22 cellular contexts compared by ENCODE assay signal in genomic region chr22:36544107-36544620, GRCh38. TPM values are rescaled to one million over a fixed set of nuclear protein-coding genes. Genes with fewer than 3 reads are reported as not detected.
DNase-seq lines count a peak whose midpoint lies in the region; ATAC-seq and TF ChIP-seq lines count a peak whose summit lies in the region.
"Had no signal": no experiment of that assay in that cellular context is flagged by ENCODE, and none has a peak within 500 bp of the region (broad histone marks: within the 10 kb centered on the region; RNA-seq: fewer than 3 reads in every experiment).

No MANE protein-coding gene starts in this region.

- no peaks in the 10 kb centered on the region for H3K79me2 ChIP-seq in mammary epithelial cell (ENCODE audit: insufficient read depth, low read length)
- H3K79me2 ChIP-seq: parathyroid adenoma had no signal

- TF ChIP-seq CTCF in mammary epithelial cell (conservative IDR thresholded peaks at IDR 0.05 in 1 of 2, IDR thresholded peaks at IDR 0.05 in 1 of 2; ENCODE audit: extremely low read depth in 1 of 2, insufficient read depth in 1 of 2, low read depth in 1 of 2, low read length in 2 of 2) (no peak), MCF 10A (IDR thresholded peaks at IDR 0.05; ENCODE audit: unreplicated experiment) (no peak), RWPE2 (IDR thresholded peaks at IDR 0.05; ENCODE audit: poor library complexity, severe bottlenecking) (no peak), fibroblast of mammary gland (conservative IDR thresholded peaks at IDR 0.05; ENCODE audit: control insufficient read depth, insufficient read depth, low read depth, low read length) (no peak), omental fat pad (IDR thresholded peaks at IDR 0.05) (no peak), thyroid gland (IDR thresholded peaks at IDR 0.05) (no peak)

- intact Hi-C loops in mammary epithelial cell (cut with micrococcal nuclease): no loop called here
- intact Hi-C loops in MCF 10A (cut with micrococcal nuclease): loop anchor here (5.0 kb wide), 1 partner anchor 498 kb away; no protein-coding TSS in a partner anchor
- intact Hi-C loops in thyroid gland (cut with DNase I): loop anchor here (10.0 kb wide), 1 partner anchor 241 kb away; no protein-coding TSS in a partner anchor

- POLR2A ChIA-PET in MCF 10A (lab: Yijun Ruan, JAX): interaction anchor here (1.1 to 4.5 kb wide), 2 partner anchors 43 to 231 kb away, joined by 3 to 35 read pairs; partner anchors contain the start of gene IFT27

- no peak overlapping the region for H3K4me2 ChIP-seq in mammary epithelial cell (ENCODE audit: insufficient read depth, low read depth, low read length)
- H3K4me2 ChIP-seq: KMS-11 had no signal

- H3K4me3 Mint-ChIP-seq in MCF 10A (ENCODE audit: unreplicated experiment): no peak overlapping the region
- H3K4me3 Mint-ChIP-seq: activated CD4-positive, alpha-beta T cell treated with anti-CD3 and anti-CD28 coated beads, Interleukin-2, amount 10 ng/mL, durations not matched to agents 7 days and 5 days; naive thymus-derived CD8-positive, alpha-beta T cell had no signal

- H3K4me3 ChIP-seq in mammary epithelial cell (replicated peaks in 1 of 3; ENCODE audit: insufficient read depth in 1 of 3, low read depth in 2 of 3, low read length in 3 of 3) (no peak overlapping the region), RWPE2 (ENCODE audit: severe bottlenecking) (no peak overlapping the region), fibroblast of mammary gland (ENCODE audit: control insufficient read depth, low read depth, low read length) (no peak overlapping the region), thyroid gland (replicated peaks in 1 of 3) (no peak overlapping the region)
- H3K4me3 ChIP-seq: esophagus muscularis mucosa, heart left ventricle, tibial nerve had no signal

- H3K27ac ChIP-seq in mammary epithelial cell (ENCODE audit: insufficient read depth, low read depth, low read length) (no peak overlapping the region), RWPE2 (ENCODE audit: poor library complexity, severe bottlenecking) (peak overlapping the region; percentile 1), thyroid gland (no peak overlapping the region)
- H3K27ac ChIP-seq: esophagus muscularis mucosa, heart left ventricle, KMS-11, parathyroid adenoma, tibial nerve had no signal

- BruUV-seq in mammary epithelial cell (replicated peaks; lab: Mats Ljungman, UMichigan) (no TSS peak), MCF 10A (replicated peaks; lab: Mats Ljungman, UMichigan) (no TSS peak)

- peak; percentile 39 for DNase-seq in mammary epithelial cell
- no peak for DNase-seq in MCF 10A (ENCODE audit: unreplicated experiment)
- no peak for DNase-seq in RWPE2 (ENCODE audit: low spot score)
- peak; percentile 63 for DNase-seq in fibroblast of mammary gland (ENCODE audit: low read depth)
- DNase-seq in omental fat pad (ENCODE audit: low spot score): no peak
- no peak for DNase-seq in thyroid gland
- DNase-seq: activated CD4-positive, alpha-beta T cell treated with anti-CD3 and anti-CD28 coated beads, Interleukin-2, amount 10 ng/mL, durations not matched to agents 7 days and 5 days; activated naive CD4-positive, alpha-beta T cell treated with Interleukin-2 at 50 U/mL for 16 hours; effector CD4-positive, alpha-beta T cell; naive thymus-derived CD8-positive, alpha-beta T cell; NCI-H1105; NCI-H2081 treated with DMSO at 0.1 percent for 48 hours; NK-92 treated with Interleukin-12 subunit alpha and Interleukin-12 subunit beta, amount 100 ng/mL, for 24 hours; stimulated activated naive CD4-positive, alpha-beta T cell had no signal

- H3K27me3 ChIP-seq in mammary epithelial cell (ENCODE audit: insufficient read depth, low read length) (no peaks in the 10 kb centered on the region), RWPE2 (ENCODE audit: insufficient read depth, poor library complexity, severe bottlenecking) (no peaks in the 10 kb centered on the region), thyroid gland (no peaks in the 10 kb centered on the region)

- no peaks in the 10 kb centered on the region for H3K36me3 Mint-ChIP-seq in MCF 10A (ENCODE audit: insufficient read depth, unreplicated experiment)
- H3K36me3 Mint-ChIP-seq: naive thymus-derived CD8-positive, alpha-beta T cell had no signal

- ATAC-seq in RWPE2 (ENCODE audit: low read depth) (no peak), omental fat pad (ENCODE audit: low FRiP score) (no peak), HG03457 (IDR thresholded peaks at IDR 0.05; ENCODE audit: unreplicated experiment) (no peak), GM18511 (IDR thresholded peaks at IDR 0.05; ENCODE audit: unreplicated experiment) (no peak)
- ATAC-seq: heart left ventricle; naive thymus-derived CD8-positive, alpha-beta T cell; sciatic nerve had no signal

- no peak overlapping the region for H3K27ac Mint-ChIP-seq in MCF 10A (ENCODE audit: low read depth, unreplicated experiment)
- H3K27ac Mint-ChIP-seq: activated CD4-positive, alpha-beta T cell treated with anti-CD3 and anti-CD28 coated beads, Interleukin-2, amount 10 ng/mL, durations not matched to agents 7 days and 5 days; naive thymus-derived CD8-positive, alpha-beta T cell had no signal

- WGBS in mammary epithelial cell (ENCODE audit: low coverage, missing lambda C conversion rate): 97% methylated on average over 11 of the region's 11 CpGs
- WGBS in thyroid gland, 2 donors: 91 to 96% methylated on average over 11 of the region's 11 CpGs

- H3K4me1 Mint-ChIP-seq in MCF 10A (ENCODE audit: insufficient read depth, unreplicated experiment): peaks cover 22% of the 10 kb centered on the region

- H4K20me1 ChIP-seq in mammary epithelial cell (ENCODE audit: insufficient read depth, low read length): no peaks in the 10 kb centered on the region

- TF ChIP-seq POLR2A in thyroid gland (IDR thresholded peaks at IDR 0.05): no peak

- no peaks in the 10 kb centered on the region for H3K27me3 Mint-ChIP-seq in MCF 10A (ENCODE audit: insufficient read depth, unreplicated experiment)

- in situ Hi-C loops in mammary epithelial cell (cut with MboI; ENCODE audit: low sequenced_read_pairs in 2 of 2): loop anchor here in 1 of 2 donors (10.0 kb wide), 2 partner anchors 231 to 311 kb away; partner anchors contain the start of gene IFT27

- no peak overlapping the region for H3K9ac ChIP-seq in mammary epithelial cell (ENCODE audit: insufficient read depth, low read length)
- H3K9ac ChIP-seq: KMS-11, parathyroid adenoma had no signal

- H3K9me3 ChIP-seq in mammary epithelial cell (replicated peaks; ENCODE audit: insufficient read depth, low read length) (no peaks in the 10 kb centered on the region), RWPE2 (ENCODE audit: severe bottlenecking) (no peaks in the 10 kb centered on the region), thyroid gland (no peaks in the 10 kb centered on the region)
- H3K9me3 ChIP-seq: esophagus muscularis mucosa, heart left ventricle, tibial nerve had no signal

- H3K4me1 ChIP-seq in mammary epithelial cell (ENCODE audit: insufficient read depth, low read length) (peaks cover 32% of the 10 kb centered on the region), RWPE2 (ENCODE audit: insufficient read depth, poor library complexity, severe bottlenecking) (peaks cover 27% of the 10 kb centered on the region), thyroid gland (no peaks in the 10 kb centered on the region)
- H3K4me1 ChIP-seq: esophagus muscularis mucosa, parathyroid adenoma, tibial nerve had no signal

- dilution Hi-C loops in mammary epithelial cell (cut with HindIII; ENCODE audit: low sequenced_read_pairs): loop anchor here (5.0 kb wide), 3 partner anchors 38 to 303 kb away; no protein-coding TSS in a partner anchor

- H3K9me3 Mint-ChIP-seq in MCF 10A (ENCODE audit: unreplicated experiment): no peaks in the 10 kb centered on the region
- H3K9me3 Mint-ChIP-seq: activated CD4-positive, alpha-beta T cell treated with anti-CD3 and anti-CD28 coated beads, Interleukin-2, amount 10 ng/mL, durations not matched to agents 7 days and 5 days; naive thymus-derived CD8-positive, alpha-beta T cell had no signal

- CTCF ChIA-PET in mammary epithelial cell (lab: Charles Lee; ENCODE audit: low non-redundant PET): interaction anchor here (0.7 kb wide), 1 partner anchor 236 kb away, joined by 4 read pairs; no protein-coding TSS in a partner anchor
- CTCF ChIA-PET in MCF 10A (lab: Yijun Ruan, JAX): interaction anchor here (0.7 to 5.0 kb wide), 6 partner anchors 40 to 313 kb away, joined by 3 to 80 read pairs (median 8); partner anchors contain the start of gene IFT27

- H2AFZ ChIP-seq in mammary epithelial cell (ENCODE audit: low read depth, low read length): no peak overlapping the region
- H2AFZ ChIP-seq: parathyroid adenoma had no signal

- H3K36me3 ChIP-seq in mammary epithelial cell (ENCODE audit: insufficient read depth, low read length) (no peaks in the 10 kb centered on the region), RWPE2 (ENCODE audit: low read depth) (no peaks in the 10 kb centered on the region), thyroid gland (no peaks in the 10 kb centered on the region)
- H3K36me3 ChIP-seq: esophagus muscularis mucosa, heart left ventricle, tibial nerve had no signal

RNA-seq across cellular contexts. Expression of gene EIF3D, which starts 15.2 kb away (rescaled TPM):
- total RNA-seq in mammary epithelial cell (100 to 1,000 TPM; 210 to 354 TPM), MCF 10A (2022) (258 and 306 TPM in 2 replicates), omental fat pad (100 to 1,000 TPM; 248 to 355 (median 268) TPM), thyroid gland (100 to 1,000 TPM; 213 to 427 (median 309) TPM)
- 497 TPM for polyA plus RNA-seq in mammary epithelial cell
- polyA minus RNA-seq in mammary epithelial cell: 395 TPM

RNA-seq across cellular contexts. Expression of gene FOXRED2, which starts 37.3 kb away (rescaled TPM):
- total RNA-seq in mammary epithelial cell: 1 to 10 TPM; 5.8 to 7.4 TPM
- 4.4 TPM for polyA plus RNA-seq in mammary epithelial cell
- 12.1 TPM for polyA minus RNA-seq in mammary epithelial cell
- total RNA-seq in MCF 10A (2022): 10.9 and 11.4 TPM in 2 replicates
- total RNA-seq in omental fat pad: 10 to 100 TPM in 1 of 4 donors, 1 to 10 TPM in 3; 4.0 to 11.7 (median 5.1) TPM
- total RNA-seq in thyroid gland: 10 to 100 TPM in 2 of 4 donors, 1 to 10 TPM in 2; 5.9 to 12.8 (median 9.4) TPM

Comparison
In these comparisons a context has a peak if more than half of its experiments do, and no peak if none do; other contexts are left out.
1. DNase-seq: peak in mammary epithelial cell (single experiment) and fibroblast of mammary gland (single experiment); none in MCF 10A (single experiment), RWPE2 (single experiment), omental fat pad (single experiment) and thyroid gland (0 of 2).